Comparison of ENCODE assay signal across 9 cellular contexts in genomic region chr3:53744351-53744750, GRCh38.
DNase-seq lines count a peak whose midpoint lies in the region; ATAC-seq and TF ChIP-seq lines count a peak whose summit lies in the region.
"Had no signal": no experiment of that assay in that cellular context is flagged by ENCODE, and none has a peak within 500 bp of the region (broad histone marks: within the 10 kb centered on the region; RNA-seq: fewer than 3 reads in every experiment).

No MANE protein-coding gene starts in this region.

- no peak for ATAC-seq in HG02678 (IDR thresholded peaks at IDR 0.05; ENCODE audit: unreplicated experiment)
- ATAC-seq in GM19328 (IDR thresholded peaks at IDR 0.05; ENCODE audit: unreplicated experiment), result no peak

- peak; percentile 54 for TF ChIP-seq CTCF in WERI-Rb-1 (IDR thresholded peaks at IDR 0.05; ENCODE audit: low read depth, low read length)
- TF ChIP-seq CTCF in retinal pigment epithelial cell (conservative IDR thresholded peaks at IDR 0.05; ENCODE audit: low read depth, low read length), result peak; percentile 14

- H3K9me3 ChIP-seq in WERI-Rb-1 (ENCODE audit: severe bottlenecking), result no peaks in the 10 kb centered on the region

- H3K27ac ChIP-seq in WERI-Rb-1, result no peak overlapping the region

- H3K4me3 ChIP-seq in WERI-Rb-1 (ENCODE audit: low read depth, low read length) (no peak overlapping the region), retinal pigment epithelial cell (ENCODE audit: low read length) (no peak overlapping the region)

- H3K36me3 ChIP-seq in WERI-Rb-1, result no peaks in the 10 kb centered on the region

- DNase-seq in NCI-H1105 treated with DMSO at 0.1 percent for 48 hours (lab: John Stamatoyannopoulos, UW) (peak; percentile 2), NCI-H1105 (lab: John Stamatoyannopoulos, UW) (no peak), NCI-H187 treated with DMSO at 0.1 percent for 48 hours (lab: John Stamatoyannopoulos, UW) (peak; percentile 19), WERI-Rb-1 (peak; percentile 51), retinal pigment epithelial cell (ENCODE audit: low read depth) (no peak), mucosa of gallbladder (ENCODE audit: low spot score) (no peak)
- DNase-seq: stimulated activated CD4-positive, alpha-beta T cell treated with anti-CD3 and anti-CD28 coated beads, Interleukin-1b, Interleukin-23, amount 100 ng/mL, for 48 hours had no signal

- H3K27me3 ChIP-seq in WERI-Rb-1 (ENCODE audit: insufficient read depth, low read depth, severe bottlenecking), result no peaks in the 10 kb centered on the region

Comparison
In these comparisons a context has a peak if more than half of its experiments do, and no peak if none do; other contexts are left out.
1. DNase-seq: peak in NCI-H1105 treated with DMSO at 0.1 percent for 48 hours (single experiment), NCI-H187 treated with DMSO at 0.1 percent for 48 hours (single experiment) and WERI-Rb-1 (single experiment); none in NCI-H1105 (single experiment), retinal pigment epithelial cell (single experiment) and mucosa of gallbladder (single experiment).